In the genomic region with DNA sequence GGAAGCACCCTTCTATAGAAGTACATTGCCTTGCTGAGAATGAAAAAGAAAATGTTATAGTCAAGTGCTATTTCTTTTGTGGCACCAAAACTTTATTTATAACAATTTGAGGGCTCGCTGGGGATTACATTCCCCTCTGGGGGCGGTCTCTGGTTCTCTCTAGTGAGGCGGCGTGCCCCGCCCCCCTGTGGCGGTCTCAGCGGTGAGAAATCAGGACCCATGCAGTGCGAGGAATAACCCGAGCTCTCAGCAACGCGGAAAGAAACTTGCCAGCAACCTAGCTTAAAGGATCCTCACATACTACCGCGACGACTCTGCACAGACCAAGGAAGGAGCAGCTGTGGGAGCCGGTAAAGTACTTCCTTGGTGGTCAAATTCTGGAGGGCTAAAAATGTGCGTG, we compare ENCODE assay signal across 18 cellular contexts.
DNase-seq lines count a peak whose midpoint lies in the region; ATAC-seq, FAIRE-seq and TF ChIP-seq lines count a peak whose summit lies in the region.
"Had no signal": no experiment of that assay in that cellular context is flagged by ENCODE, and none has a peak within 500 bp of the region (broad histone marks: within the 10 kb centered on the region; RNA-seq: fewer than 3 reads in every experiment).

No MANE protein-coding gene starts in this region.

- H2AFZ ChIP-seq in K562 (ENCODE audit: low read depth, low read length) (no peak overlapping the region), hepatocyte (peak overlapping the region; percentile 31)
- H2AFZ ChIP-seq: GM23248 had no signal

- POLR2A ChIA-PET in K562 (lab: Yijun Ruan, JAX): interaction anchor here (0.7 to 1.2 kb wide), 2 partner anchors 34 to 1308 kb away, joined by 3 to 4 read pairs; no protein-coding TSS in a partner anchor

- no peak for TF ChIP-seq POLR2A in K562 (conservative IDR thresholded peaks at IDR 0.05)

- H4K20me1 ChIP-seq in K562 (replicated peaks; ENCODE audit: control insufficient read depth, insufficient read depth, low read length): no peaks in the 10 kb centered on the region
- no peaks in the 10 kb centered on the region for H4K20me1 ChIP-seq in hepatocyte (ENCODE audit: insufficient read depth, poor library complexity, severe bottlenecking)
- H4K20me1 ChIP-seq: BLaER1 treated with 17β-estradiol and CSF1 and Interleukin-3, amounts not matched to agents 10 nM and 100 nM had no signal

- no TSS peak for BruUV-seq in K562 (replicated peaks; lab: Mats Ljungman, UMichigan)

- H3K9me3 Mint-ChIP-seq in nephron progenitor cell: peaks cover 14% of the 10 kb centered on the region
- H3K9me3 Mint-ChIP-seq: CD8-positive, alpha-beta T cell had no signal

- DNase-seq in K562 (ENCODE audit: extremely low read depth in 1 of 4, low spot score in 3 of 4): no peak
- DNase-seq in hepatocyte (ENCODE audit: low spot score): peak; percentile 34
- DNase-seq in nephron progenitor cell: peak; percentile 12
- no peak for DNase-seq in superior temporal gyrus (ENCODE audit: extremely low spot score)
- DNase-seq in NCI-H146 treated with DMSO at 0.1 percent for 48 hours (lab: John Stamatoyannopoulos, UW; ENCODE audit: unreplicated experiment): no peak
- no peak for DNase-seq in H4 (ENCODE audit: low spot score)
- DNase-seq: CD8-positive, alpha-beta T cell; COR-L47; DMS 273 treated with DMSO at 0.1 percent for 48 hours; DMS53; GM23248; H7 had no signal

- in situ Hi-C loops in K562 (cut with MboI): no loop called here

- no peaks in the 10 kb centered on the region for H3K9me3 ChIP-seq in K562 (replicated peaks; ENCODE audit: control insufficient read depth, insufficient read depth, low read depth, low read length)
- no peaks in the 10 kb centered on the region for H3K9me3 ChIP-seq in hepatocyte (ENCODE audit: low read depth)

- no peak for FAIRE-seq in K562 (lab: Jason Lieb, UNC)
- FAIRE-seq: G401.6, GM12891, GM19239 had no signal

- no peak overlapping the region for H3K4me2 ChIP-seq in K562 (ENCODE audit: insufficient read depth, low read length)
- peak overlapping the region; percentile 65 for H3K4me2 ChIP-seq in hepatocyte
- H3K4me2 ChIP-seq: BLaER1 treated with 17β-estradiol and CSF1 and Interleukin-3, amounts not matched to agents 10 nM and 100 nM had no signal

- TF ChIP-seq CTCF in K562 (IDR thresholded peaks at IDR 0.05 in 2 of 3, conservative IDR thresholded peaks at IDR 0.05 in 1 of 3; ENCODE audit: insufficient read depth in 2 of 3, low read depth in 1 of 3, low read length in 3 of 3) (no peak), hepatocyte (IDR thresholded peaks at IDR 0.05; ENCODE audit: poor library complexity) (no peak), nephron progenitor cell (IDR thresholded peaks at IDR 0.05) (no peak)

- TF ChIP-seq RAD21 in K562 (CRISPR knock-in tag; conservative IDR thresholded peaks at IDR 0.05 in 1 of 2, IDR thresholded peaks at IDR 0.05 in 1 of 2): no peak

- TF ChIP-seq EP300 in K562 (IDR thresholded peaks at IDR 0.05; ENCODE audit: low read length): no peak

- H3K79me2 ChIP-seq in K562 (ENCODE audit: control insufficient read depth, insufficient read depth, low read length) (no peaks in the 10 kb centered on the region), hepatocyte (no peaks in the 10 kb centered on the region)

- H3K4me1 Mint-ChIP-seq in nephron progenitor cell: peaks cover 34% of the 10 kb centered on the region
- H3K4me1 Mint-ChIP-seq: B cell had no signal

- H3K4me3 ChIP-seq in K562 (no peak overlapping the region), hepatocyte (no peak overlapping the region)
- H3K4me3 ChIP-seq: BLaER1 treated with 17β-estradiol and CSF1 and Interleukin-3, amounts not matched to agents 10 nM and 100 nM; GM23248 had no signal

- ATAC-seq in K562 (no peak), HG03460 (IDR thresholded peaks at IDR 0.05; ENCODE audit: unreplicated experiment) (no peak)
- ATAC-seq: CD8-positive, alpha-beta T cell had no signal

- no peaks in the 10 kb centered on the region for H3K4me1 ChIP-seq in K562 (replicated peaks in 1 of 2; ENCODE audit: control insufficient read depth in 2 of 2, insufficient read depth in 2 of 2, low read length in 2 of 2)
- no peaks in the 10 kb centered on the region for H3K4me1 ChIP-seq in hepatocyte (ENCODE audit: insufficient read depth)

- no peaks in the 10 kb centered on the region for H3K9me2 ChIP-seq in hepatocyte (replicated peaks; ENCODE audit: insufficient read depth)

- H3K9ac ChIP-seq in K562 (ENCODE audit: insufficient read depth in 1 of 2, low read depth in 2 of 2, low read length in 2 of 2): no peak overlapping the region
- H3K9ac ChIP-seq: BLaER1 treated with 17β-estradiol and CSF1 and Interleukin-3, amounts not matched to agents 10 nM and 100 nM; GM23248 had no signal

- H3K27me3 ChIP-seq in K562 (ENCODE audit: control insufficient read depth in 2 of 2, insufficient read depth in 2 of 2, low read length in 2 of 2): no peaks in the 10 kb centered on the region; a peak in 1 of 5 replicates
- no peaks in the 10 kb centered on the region for H3K27me3 ChIP-seq in hepatocyte
- H3K27me3 ChIP-seq: BLaER1 treated with 17β-estradiol and CSF1 and Interleukin-3, amounts not matched to agents 10 nM and 100 nM had no signal

- peaks cover 5% of the 10 kb centered on the region for H3K27me3 Mint-ChIP-seq in nephron progenitor cell (ENCODE audit: low read depth, poor library complexity)

- 0% methylated on average over 16 of the region's 16 CpGs for WGBS in K562 (ENCODE audit: insufficient coverage, low coverage, missing lambda C conversion rate)
- 20% methylated on average over 16 of the region's 16 CpGs for WGBS in hepatocyte (ENCODE audit: low lambda C conversion rate, missing lambda C conversion rate)

- intact Hi-C loops in K562 (cut with micrococcal nuclease): no loop called here

- no peak overlapping the region for H3K27ac Mint-ChIP-seq in nephron progenitor cell
- H3K27ac Mint-ChIP-seq: B cell; CD8-positive, alpha-beta T cell had no signal

- CTCF ChIA-PET in K562 (lab: Yijun Ruan, JAX; ENCODE audit: low intra/inter-chr PET ratio): no interaction called here

- H3K9me1 ChIP-seq in K562 (ENCODE audit: control insufficient read depth, insufficient read depth, low read length): no peaks in the 10 kb centered on the region

- no peak overlapping the region for H3K27ac ChIP-seq in K562 (ENCODE audit: extremely low read depth, low read depth, low read length)
- no peak overlapping the region for H3K27ac ChIP-seq in hepatocyte
- H3K27ac ChIP-seq: BLaER1 treated with 17β-estradiol and CSF1 and Interleukin-3, amounts not matched to agents 10 nM and 100 nM; GM23248 had no signal

- H3K36me3 Mint-ChIP-seq in nephron progenitor cell (ENCODE audit: low read depth): peaks cover 6% of the 10 kb centered on the region
- H3K36me3 Mint-ChIP-seq: CD8-positive, alpha-beta T cell had no signal

- H3K36me3 ChIP-seq in K562 (ENCODE audit: control insufficient read depth, insufficient read depth, low read length) (no peaks in the 10 kb centered on the region), hepatocyte (replicated peaks; ENCODE audit: insufficient read depth, low read depth) (no peaks in the 10 kb centered on the region)
- H3K36me3 ChIP-seq: BLaER1 treated with 17β-estradiol and CSF1 and Interleukin-3, amounts not matched to agents 10 nM and 100 nM had no signal

- peak overlapping the region; percentile 22 for H3K4me3 Mint-ChIP-seq in nephron progenitor cell
- H3K4me3 Mint-ChIP-seq: B cell; CD8-positive, alpha-beta T cell had no signal

TF ChIP-seq in K562, 482 proteins besides CTCF, POLR2A, EP300 and RAD21 (continues in another document):
- TF ChIP-seq PHF21A (IDR thresholded peaks at IDR 0.05; ENCODE audit: borderline replicate concordance, low read depth): no peak

Comparison
In these comparisons a context has a peak if more than half of its experiments do, and no peak if none do; other contexts are left out.
1. DNase-seq: peak in hepatocyte (single experiment) and nephron progenitor cell (single experiment); none in K562 (0 of 4), superior temporal gyrus (single experiment), NCI-H146 treated with DMSO at 0.1 percent for 48 hours (single experiment) and H4 (single experiment).